1 cellular context compared by ENCODE assay signal in genomic region chr3:126031981-126032471, GRCh38.
TF ChIP-seq lines count a peak whose summit lies in the region.

No MANE protein-coding gene starts in this region.

TF ChIP-seq in GM23338, 12 proteins besides CTCF, POLR2A, EP300 and RAD21 (continued from another document):
- TF ChIP-seq ZNF462 (CRISPR knock-in tag; IDR thresholded peaks at IDR 0.05) (no peak), NANOG (IDR thresholded peaks at IDR 0.05; ENCODE audit: borderline replicate concordance) (no peak), EZH2phosphoT487 (IDR thresholded peaks at IDR 0.05; ENCODE audit: unreplicated experiment) (no peak)
